27 cellular contexts compared by ENCODE assay signal in the genomic region with DNA sequence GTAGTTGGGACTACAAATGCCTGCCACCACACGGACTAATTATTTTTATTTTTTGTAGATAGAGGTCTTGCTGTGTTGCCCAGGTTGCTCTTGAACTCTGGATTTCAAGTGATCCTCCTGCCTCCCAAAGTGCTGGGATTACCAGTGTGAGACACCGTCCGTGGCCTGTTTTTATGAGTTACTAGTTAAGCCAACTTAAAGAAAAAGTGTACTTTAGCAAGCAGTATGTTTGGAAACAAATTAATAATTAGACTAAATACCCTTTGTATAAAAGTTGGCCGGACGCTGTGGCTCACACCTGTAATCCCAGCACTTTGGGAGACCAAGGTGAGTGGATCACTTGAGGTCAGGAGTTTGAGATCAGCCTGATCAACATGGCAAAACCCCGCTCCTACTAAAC. TPM values are rescaled to one million over a fixed set of nuclear protein-coding genes. Genes with fewer than 3 reads are reported as not detected.
"Had no signal": no experiment of that assay in that cellular context is flagged by ENCODE, and none has a peak within 500 bp of the region (broad histone marks: within the 10 kb centered on the region; RNA-seq: fewer than 3 reads in every experiment).

No MANE protein-coding gene starts in this region.

- H3K27ac ChIP-seq: neutrophil, pancreas, prostate gland, right lobe of liver, sigmoid colon, suprapubic skin, testis, tibial artery, transverse colon, upper lobe of left lung, vagina had no signal

- H3K27me3 Mint-ChIP-seq: stimulated activated naive B cell treated with anti-CD40 and anti-IgM and Interleukin-4, amounts not matched to agents 10 μg/mL and 1 μg/mL and 100 μg/mL, for 72 hours; stimulated activated naive CD8-positive, alpha-beta T cell treated with anti-CD3 and anti-CD28 coated beads, Interleukin-15, amount 100 ng/mL, for 72 hours had no signal

- H3K9me3 ChIP-seq: neutrophil, pancreas, prostate gland, right lobe of liver, sigmoid colon, suprapubic skin, testis, tibial artery, transverse colon, upper lobe of left lung, vagina had no signal

- H3K36me3 Mint-ChIP-seq: naive thymus-derived CD4-positive, alpha-beta T cell; natural killer cell; stimulated activated effector memory CD8-positive, alpha-beta T cell treated with anti-CD3 and anti-CD28 coated beads, Interleukin-12 subunit alpha, Interleukin-12 subunit beta, amount 100 ng/mL, for 72 hours; stimulated activated naive B cell treated with anti-CD40 and anti-IgM and Interleukin-4, amounts not matched to agents 10 μg/mL and 1 μg/mL and 100 μg/mL, for 72 hours had no signal

- H3K9me3 Mint-ChIP-seq: natural killer cell; neural crest cell; stimulated activated effector memory CD8-positive, alpha-beta T cell treated with anti-CD3 and anti-CD28 coated beads, Interleukin-12 subunit alpha, Interleukin-12 subunit beta, amount 100 ng/mL, for 72 hours; stimulated activated naive B cell treated with anti-CD40 and anti-IgM and Interleukin-4, amounts not matched to agents 10 μg/mL and 1 μg/mL and 100 μg/mL, for 72 hours; stimulated activated naive CD8-positive, alpha-beta T cell treated with anti-CD3 and anti-CD28 coated beads, Interleukin-15, amount 100 ng/mL, for 72 hours had no signal

- DNase-seq: naive thymus-derived CD4-positive, alpha-beta T cell; natural killer cell; nephron progenitor cell; nucleus accumbens; pancreas; right cardiac atrium; right lobe of liver; sigmoid colon; small intestine; stimulated activated CD4-positive, alpha-beta T cell treated with anti-CD3 and anti-CD28 coated beads, Interleukin-15, amount 100 ng/mL, for 24 hours; stimulated activated CD4-positive, alpha-beta T cell treated with anti-CD3 and anti-CD28 coated beads, Interleukin-2, amount 100 ng/mL, for 24 hours; stimulated activated CD4-positive, alpha-beta T cell treated with anti-CD3 and anti-CD28 coated beads, Interleukin-2, amount 100 ng/mL, for 48 hours; stimulated activated CD4-positive, alpha-beta T cell treated with anti-CD3 and anti-CD28 coated beads, Interleukin-4, amount 100 ng/mL, for 24 hours; stimulated activated naive B cell treated with anti-CD40 and anti-IgM and Interleukin-4, amounts not matched to agents 10 μg/mL and 1 μg/mL and 100 μg/mL, for 72 hours; stimulated activated naive CD4-positive, alpha-beta T cell treated with Interleukin-2 at 50 U/mL for 16 hours; stimulated activated naive CD8-positive, alpha-beta T cell treated with anti-CD3 and anti-CD28 coated beads, Interleukin-15, amount 100 ng/mL, for 72 hours; substantia nigra; testis; tibial artery; transverse colon; upper lobe of left lung had no signal

- ATAC-seq: naive thymus-derived CD4-positive, alpha-beta T cell; natural killer cell; right cardiac atrium; right lobe of liver; stimulated activated effector memory CD8-positive, alpha-beta T cell treated with anti-CD3 and anti-CD28 coated beads, Interleukin-12 subunit alpha, Interleukin-12 subunit beta, amount 100 ng/mL, for 72 hours; stimulated activated naive B cell treated with anti-CD40 and anti-IgM and Interleukin-4, amounts not matched to agents 10 μg/mL and 1 μg/mL and 100 μg/mL, for 72 hours; stimulated activated naive CD8-positive, alpha-beta T cell treated with anti-CD3 and anti-CD28 coated beads, Interleukin-15, amount 100 ng/mL, for 72 hours had no signal

- H3K4me1 Mint-ChIP-seq: naive thymus-derived CD4-positive, alpha-beta T cell; natural killer cell; stimulated activated effector memory CD8-positive, alpha-beta T cell treated with anti-CD3 and anti-CD28 coated beads, Interleukin-12 subunit alpha, Interleukin-12 subunit beta, amount 100 ng/mL, for 72 hours; stimulated activated naive B cell treated with anti-CD40 and anti-IgM and Interleukin-4, amounts not matched to agents 10 μg/mL and 1 μg/mL and 100 μg/mL, for 72 hours; stimulated activated naive CD8-positive, alpha-beta T cell treated with anti-CD3 and anti-CD28 coated beads, Interleukin-15, amount 100 ng/mL, for 72 hours had no signal

- H3K4me3 Mint-ChIP-seq: naive thymus-derived CD4-positive, alpha-beta T cell; natural killer cell; nephron progenitor cell; neural crest cell; stimulated activated effector memory CD8-positive, alpha-beta T cell treated with anti-CD3 and anti-CD28 coated beads, Interleukin-12 subunit alpha, Interleukin-12 subunit beta, amount 100 ng/mL, for 72 hours; stimulated activated naive B cell treated with anti-CD40 and anti-IgM and Interleukin-4, amounts not matched to agents 10 μg/mL and 1 μg/mL and 100 μg/mL, for 72 hours; stimulated activated naive CD8-positive, alpha-beta T cell treated with anti-CD3 and anti-CD28 coated beads, Interleukin-15, amount 100 ng/mL, for 72 hours had no signal

- H3K27me3 ChIP-seq: neutrophil, pancreas, right lobe of liver, sigmoid colon, suprapubic skin, testis, tibial artery, transverse colon, upper lobe of left lung, vagina had no signal

- H3K36me3 ChIP-seq: neutrophil, pancreas, prostate gland, right lobe of liver, sigmoid colon, suprapubic skin, tibial artery, transverse colon, upper lobe of left lung, vagina had no signal

- H3K27ac Mint-ChIP-seq: naive thymus-derived CD4-positive, alpha-beta T cell; natural killer cell; stimulated activated effector memory CD8-positive, alpha-beta T cell treated with anti-CD3 and anti-CD28 coated beads, Interleukin-12 subunit alpha, Interleukin-12 subunit beta, amount 100 ng/mL, for 72 hours; stimulated activated naive B cell treated with anti-CD40 and anti-IgM and Interleukin-4, amounts not matched to agents 10 μg/mL and 1 μg/mL and 100 μg/mL, for 72 hours; stimulated activated naive CD8-positive, alpha-beta T cell treated with anti-CD3 and anti-CD28 coated beads, Interleukin-15, amount 100 ng/mL, for 72 hours had no signal

- H3K4me1 ChIP-seq: prostate gland, right lobe of liver, sigmoid colon, testis, tibial artery had no signal

- H3K4me3 ChIP-seq: pancreas, prostate gland, right lobe of liver, sigmoid colon, suprapubic skin, testis, tibial artery, transverse colon, upper lobe of left lung, vagina had no signal

RNA-seq across cellular contexts. Expression of a gene that starts 14.2 kb away (rescaled TPM):
- polyA plus RNA-seq: naive thymus-derived CD4-positive, alpha-beta T cell had no signal
